ENCODE assay signal across 26 cellular contexts in genomic region chr3:71908001-71908400, GRCh38.
"Had no signal": no experiment of that assay in that cellular context is flagged by ENCODE, and none has a peak within 500 bp of the region (broad histone marks: within the 10 kb centered on the region; RNA-seq: fewer than 3 reads in every experiment).

No MANE protein-coding gene starts in this region.

- H3K4me1 Mint-ChIP-seq: stimulated activated effector memory CD8-positive, alpha-beta T cell treated with anti-CD3 and anti-CD28 coated beads, Interleukin-12 subunit alpha, Interleukin-12 subunit beta, amount 100 ng/mL, for 72 hours had no signal

- H3K4me3 Mint-ChIP-seq: activated naive CD8-positive, alpha-beta T cell treated with anti-CD3 and anti-CD28 coated beads for 36 hours; activated T-cell treated with anti-CD3 and anti-CD28 coated beads, Interleukin-2, amount 50 U/mL, for 4 hours; immature natural killer cell; natural killer cell; stimulated activated effector memory CD8-positive, alpha-beta T cell treated with anti-CD3 and anti-CD28 coated beads, Interleukin-12 subunit alpha, Interleukin-12 subunit beta, amount 100 ng/mL, for 72 hours had no signal

- H3K27ac ChIP-seq: left ventricle myocardium inferior, ovary, prostate gland, testis, uterus had no signal

- H3K9me3 ChIP-seq: left ventricle myocardium inferior, ovary, prostate gland, testis, uterus had no signal

- H3K9me3 Mint-ChIP-seq: activated naive CD8-positive, alpha-beta T cell treated with anti-CD3 and anti-CD28 coated beads for 36 hours; activated T-cell treated with anti-CD3 and anti-CD28 coated beads, Interleukin-2, amount 50 U/mL, for 4 hours; activated T-helper 2 cell treated with anti-CD3 and anti-CD28 coated beads, Interferon-gamma antibody, Interleukin-2, Interleukin-4, amounts not matched to agents 10 μg/mL and 5 μg/mL and 100 μg/mL, durations not matched to agents 14 hours and 24 hours and 36 hours; immature natural killer cell; natural killer cell; stimulated activated effector memory CD8-positive, alpha-beta T cell treated with anti-CD3 and anti-CD28 coated beads, Interleukin-12 subunit alpha, Interleukin-12 subunit beta, amount 100 ng/mL, for 72 hours had no signal

- H3K27me3 ChIP-seq: ovary, testis, uterus had no signal

- H3K36me3 Mint-ChIP-seq: activated naive CD8-positive, alpha-beta T cell treated with anti-CD3 and anti-CD28 coated beads for 36 hours; immature natural killer cell; natural killer cell; stimulated activated effector memory CD8-positive, alpha-beta T cell treated with anti-CD3 and anti-CD28 coated beads, Interleukin-12 subunit alpha, Interleukin-12 subunit beta, amount 100 ng/mL, for 72 hours had no signal

- H3K27ac Mint-ChIP-seq: activated naive CD8-positive, alpha-beta T cell treated with anti-CD3 and anti-CD28 coated beads for 36 hours; activated T-helper 2 cell treated with anti-CD3 and anti-CD28 coated beads, Interferon-gamma antibody, Interleukin-2, Interleukin-4, amounts not matched to agents 10 μg/mL and 5 μg/mL and 100 μg/mL, durations not matched to agents 14 hours and 24 hours and 36 hours; immature natural killer cell; natural killer cell; stimulated activated effector memory CD8-positive, alpha-beta T cell treated with anti-CD3 and anti-CD28 coated beads, Interleukin-12 subunit alpha, Interleukin-12 subunit beta, amount 100 ng/mL, for 72 hours had no signal

- H3K36me3 ChIP-seq: left ventricle myocardium inferior, ovary, prostate gland, uterus had no signal

- H3K4me1 ChIP-seq: prostate gland, uterus had no signal

- ATAC-seq: activated T-cell treated with anti-CD3 and anti-CD28 coated beads, Interleukin-2, amount 50 U/mL, for 4 hours; natural killer cell; stimulated activated effector memory CD8-positive, alpha-beta T cell treated with anti-CD3 and anti-CD28 coated beads, Interleukin-12 subunit alpha, Interleukin-12 subunit beta, amount 100 ng/mL, for 72 hours had no signal

- DNase-seq: activated CD4-positive, alpha-beta T cell treated with anti-CD3 and anti-CD28 coated beads for 4 hours; activated CD4-positive, alpha-beta T cell treated with anti-CD3 and anti-CD28 coated beads, Interleukin-2, amount 50 U/mL, for 48 hours; activated CD4-positive, CD25-positive, alpha-beta regulatory T cell; activated CD8-positive, alpha-beta memory T cell treated with anti-CD3 and anti-CD28 coated beads, Interleukin-2, amount 50 U/mL, for 48 hours; activated naive CD4-positive, alpha-beta T cell treated with Interleukin-2 at 50 U/mL for 16 hours; activated naive CD8-positive, alpha-beta T cell treated with anti-CD3 and anti-CD28 coated beads for 36 hours; activated T-cell treated with anti-CD3 and anti-CD28 coated beads, Interleukin-2, amount 50 U/mL, for 4 hours; amniotic stem cell; cerebellar nuclear complex; cortex of kidney; immature natural killer cell; kidney glomerular epithelial cell; left ventricle myocardium inferior; mammary epithelial cell; midbrain; natural killer cell; stimulated activated CD4-positive, alpha-beta T cell treated with anti-CD3 and anti-CD28 coated beads, Interleukin-1b, Interleukin-23, amount 100 ng/mL, for 48 hours; T1000; testis; trophoblast cell had no signal

- H3K4me3 ChIP-seq: left ventricle myocardium inferior, ovary, prostate gland, skin epidermis, testis, uterus had no signal
